In the genomic region with DNA sequence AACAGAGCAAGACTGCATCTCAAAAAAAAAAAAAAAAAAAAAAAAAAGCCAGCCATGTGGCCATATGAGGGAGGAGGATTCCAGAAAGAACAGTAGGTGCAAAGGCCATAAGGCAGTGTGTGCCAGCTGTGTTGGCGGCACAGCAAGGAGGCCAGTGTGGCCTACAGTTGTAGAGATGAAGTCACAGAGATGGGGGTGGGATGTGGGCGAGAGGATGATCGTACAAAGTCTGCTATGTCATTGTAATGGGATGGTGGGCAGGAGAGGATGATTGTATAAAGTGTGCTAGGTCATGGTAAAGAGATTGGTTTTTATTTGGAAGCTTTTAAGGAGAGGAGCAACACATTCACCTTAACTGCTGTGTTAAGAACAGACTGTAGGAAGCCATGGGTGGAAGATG, we compare ENCODE assay signal across 24 cellular contexts. TPM values are rescaled to one million over a fixed set of nuclear protein-coding genes. Genes with fewer than 3 reads are reported as not detected.
DNase-seq lines count a peak whose midpoint lies in the region; ATAC-seq and TF ChIP-seq lines count a peak whose summit lies in the region.
"Had no signal": no experiment of that assay in that cellular context is flagged by ENCODE, and none has a peak within 500 bp of the region (broad histone marks: within the 10 kb centered on the region; RNA-seq: fewer than 3 reads in every experiment).

No MANE protein-coding gene starts in this region.

- POLR2A ChIA-PET in activated B cell treated with CpG ODN at 0.5 μM for 24 hours (lab: Charles Lee), result interaction anchor here (0.6 kb wide), 1 partner anchor 484 kb away, joined by 6 read pairs; no protein-coding TSS in a partner anchor

- no peaks in the 10 kb centered on the region for H3K9me3 Mint-ChIP-seq in activated B cell treated with CpG ODN at 0.5 μM for 24 hours
- H3K9me3 Mint-ChIP-seq in memory B cell, result no peaks in the 10 kb centered on the region
- H3K9me3 Mint-ChIP-seq: CD4-positive, alpha-beta memory T cell; CD4-positive, CD25-positive, alpha-beta regulatory T cell; CD8-positive, alpha-beta memory T cell had no signal

- H3K27me3 Mint-ChIP-seq in activated B cell treated with CpG ODN at 0.5 μM for 24 hours (no peaks in the 10 kb centered on the region), memory B cell (no peaks in the 10 kb centered on the region)

- CTCF ChIA-PET in activated B cell treated with CpG ODN at 0.5 μM for 24 hours (lab: Charles Lee), result no interaction called here

- no peak overlapping the region for H3K4me3 Mint-ChIP-seq in activated B cell treated with CpG ODN at 0.5 μM for 24 hours
- H3K4me3 Mint-ChIP-seq in memory B cell, result no peak overlapping the region
- H3K4me3 Mint-ChIP-seq: CD4-positive, alpha-beta memory T cell; CD4-positive, CD25-positive, alpha-beta regulatory T cell; CD8-positive, alpha-beta memory T cell had no signal

- ATAC-seq in activated B cell treated with CpG ODN at 0.5 μM for 24 hours (ENCODE audit: low read depth) (no peak), memory B cell (ENCODE audit: low read depth) (no peak), GM19351 (IDR thresholded peaks at IDR 0.05; ENCODE audit: unreplicated experiment) (no peak), GM18502 (IDR thresholded peaks at IDR 0.05; ENCODE audit: poor library complexity, unreplicated experiment) (no peak), GM21528 (IDR thresholded peaks at IDR 0.05; ENCODE audit: low FRiP score, unreplicated experiment) (no peak)
- ATAC-seq: GM12878 had no signal

- H3K36me3 Mint-ChIP-seq in activated B cell treated with CpG ODN at 0.5 μM for 24 hours (ENCODE audit: low read depth) (peaks cover 67% of the 10 kb centered on the region), memory B cell (peaks cover 39% of the 10 kb centered on the region)
- H3K36me3 Mint-ChIP-seq: CD4-positive, alpha-beta memory T cell; CD4-positive, CD25-positive, alpha-beta regulatory T cell; CD8-positive, alpha-beta memory T cell had no signal

- DNase-seq in CD1c-positive myeloid dendritic cell (ENCODE audit: extremely low spot score), result peak; percentile 14
- DNase-seq in activated B cell treated with CpG ODN at 0.5 μM for 24 hours, result no peak
- DNase-seq in memory B cell (ENCODE audit: low spot score in 2 of 2), result no peak
- DNase-seq in T-helper 9 cell, result no peak
- DNase-seq: 8988T; ACHN; CD4-positive, alpha-beta memory T cell; CD4-positive, CD25-positive, alpha-beta regulatory T cell; CD8-positive, alpha-beta memory T cell; COR-L47; DMS 273 treated with DMSO at 0.1 percent for 48 hours; DMS153; DMS53; DMS79; DND-41; EL; GDM1 had no signal

- intact Hi-C loops in activated B cell treated with CpG ODN at 0.5 μM for 24 hours (cut with micrococcal nuclease), result no loop called here

- no peaks in the 10 kb centered on the region for H3K4me1 Mint-ChIP-seq in activated B cell treated with CpG ODN at 0.5 μM for 24 hours
- peaks cover 2% of the 10 kb centered on the region for H3K4me1 Mint-ChIP-seq in memory B cell
- H3K4me1 Mint-ChIP-seq: CD4-positive, alpha-beta memory T cell; CD4-positive, CD25-positive, alpha-beta regulatory T cell; CD8-positive, alpha-beta memory T cell had no signal

- peak overlapping the region; percentile 32 for H3K27ac Mint-ChIP-seq in activated B cell treated with CpG ODN at 0.5 μM for 24 hours
- H3K27ac Mint-ChIP-seq in memory B cell, result peak overlapping the region; percentile 33

- no peak for TF ChIP-seq CTCF in activated B cell treated with CpG ODN at 0.5 μM for 24 hours (IDR thresholded peaks at IDR 0.05)

RNA-seq across cellular contexts. Expression of a gene that starts 9.7 kb away (rescaled TPM):
- total RNA-seq in activated B cell treated with CpG ODN at 0.5 μM for 24 hours, result 11.4 and 13.9 TPM in 2 replicates
- total RNA-seq: A673, Daoy, G401 had no signal

RNA-seq across cellular contexts. Expression of a gene that starts 32.1 kb away (rescaled TPM):
- total RNA-seq in activated B cell treated with CpG ODN at 0.5 μM for 24 hours, result 30.7 and 34.1 TPM in 2 replicates
- total RNA-seq: A673, G401 had no signal
